Comparison of ENCODE assay signal across 1 cellular context in the genomic region with DNA sequence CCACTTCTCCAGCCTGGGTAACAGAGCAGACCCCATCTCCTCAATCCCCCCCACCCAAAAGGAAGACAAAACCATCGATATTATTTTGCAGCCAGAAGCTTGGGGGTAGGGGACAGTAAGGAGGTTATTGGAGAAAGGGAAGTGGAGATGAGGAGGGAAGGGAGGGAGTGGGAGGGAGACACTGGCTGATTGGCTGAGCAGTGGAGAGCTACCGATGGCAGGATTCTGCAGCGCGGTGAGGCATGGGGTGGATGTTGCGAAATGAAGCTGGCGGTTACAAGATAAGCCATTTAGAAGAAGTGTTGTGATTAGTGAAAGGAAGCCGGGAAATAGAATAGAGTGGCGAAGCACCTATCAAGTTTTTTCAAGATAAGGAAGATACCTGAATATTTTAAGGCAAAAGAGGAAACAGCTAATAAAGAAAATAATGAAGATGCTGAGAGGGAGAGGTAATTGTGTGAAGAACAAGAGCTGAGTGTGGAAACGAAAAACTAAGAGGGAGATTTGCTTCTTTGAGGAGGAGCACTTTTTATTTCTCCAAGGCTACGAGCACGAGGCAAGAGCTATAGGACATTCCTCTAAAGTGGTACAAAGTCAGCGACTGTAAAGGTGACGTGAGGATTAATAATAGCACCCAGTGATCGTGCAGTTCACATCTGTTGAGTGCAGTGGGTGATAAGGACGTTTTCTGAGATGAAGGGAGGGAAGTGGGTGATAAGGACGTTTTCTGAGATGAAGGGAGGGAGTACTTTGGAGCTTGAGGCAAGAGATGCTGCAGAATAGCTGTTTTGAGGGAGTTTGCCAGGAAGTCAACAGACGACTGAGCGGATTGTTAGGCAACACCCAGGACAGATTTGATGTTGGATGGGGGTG.
A peak's percentile ranks its signal among the peaks of the same experiment; 100 is the strongest.
TF ChIP-seq lines count a peak whose summit lies in the region.

No MANE protein-coding gene starts in this region.

TF ChIP-seq in K562, 482 proteins besides CTCF, POLR2A, EP300 and RAD21 (continued from another document and continues in another):
- TF ChIP-seq ZNF79 (CRISPR knock-in tag; IDR thresholded peaks at IDR 0.05; ENCODE audit: low read depth) (no peak; the same call in 1 of the 2 replicates), HNRNPH1 (optimal IDR thresholded peaks at IDR 0.05; ENCODE audit: low read depth, low read length) (no peak), SRSF7 (optimal IDR thresholded peaks at IDR 0.05; ENCODE audit: low read depth, low read length) (no peak), MCM2 (IDR thresholded peaks at IDR 0.05; ENCODE audit: low read depth) (no peak), TCF7 (IDR thresholded peaks at IDR 0.05; ENCODE audit: borderline replicate concordance) (no peak), CEBPB (tag; IDR thresholded peaks at IDR 0.05) (peak; percentile 100), EHMT2 (IDR thresholded peaks at IDR 0.05) (peak; percentile 93), XRCC4 (IDR thresholded peaks at IDR 0.05; ENCODE audit: extremely low read depth, insufficient read depth, insufficient read length) (no peak), CHCHD3 (CRISPR knock-in tag; IDR thresholded peaks at IDR 0.05) (no peak), MAFK (IDR thresholded peaks at IDR 0.05; ENCODE audit: low read length) (0 out of 2 replicates have a peak, but pooled peaks have one; percentile 0), POLR2AphosphoS5 (IDR thresholded peaks at IDR 0.05; ENCODE audit: control insufficient read depth, insufficient read depth, low read depth, low read length) (peak; percentile 70), CXXC5 (CRISPR knock-in tag; IDR thresholded peaks at IDR 0.05) (peak; percentile 78), DDX20 (tag; IDR thresholded peaks at IDR 0.05; ENCODE audit: low read depth) (no peak), SREBF2 (CRISPR knock-in tag; IDR thresholded peaks at IDR 0.05) (no peak), TOE1 (IDR thresholded peaks at IDR 0.05; ENCODE audit: borderline replicate concordance) (peak; percentile 70; the same call in 1 of the 2 replicates), TOE1 (CRISPR knock-in tag; IDR thresholded peaks at IDR 0.05; ENCODE audit: borderline replicate concordance, low read depth) (0 out of 2 replicates have a peak, but pooled peaks have one; percentile 46), TCFL5 (CRISPR knock-in tag; conservative IDR thresholded peaks at IDR 0.05) (no peak), EP400 (IDR thresholded peaks at IDR 0.05) (peak; percentile 74), TRIM24 (IDR thresholded peaks at IDR 0.05) (peak; percentile 98), JUNB (CRISPR knock-in tag; conservative IDR thresholded peaks at IDR 0.05) (no peak), RCOR1 (IDR thresholded peaks at IDR 0.05; ENCODE audit: borderline replicate concordance in 1 of 2, low read depth in 2 of 2, low read length in 2 of 2) (peak; percentile 46 to 97; a peak in 3 of 4 replicates), PHB2 (IDR thresholded peaks at IDR 0.05; ENCODE audit: low read depth) (peak; percentile 17; the same call in 1 of the 2 replicates), MYNN (IDR thresholded peaks at IDR 0.05) (no peak), MYNN (CRISPR knock-in tag; IDR thresholded peaks at IDR 0.05) (no peak), POLR2AphosphoS2 (IDR thresholded peaks at IDR 0.05; ENCODE audit: low read length) (no peak), BACH1 (tag; IDR thresholded peaks at IDR 0.05) (no peak; the same call in 1 of the 2 replicates), ZNF583 (CRISPR knock-in tag; IDR thresholded peaks at IDR 0.05) (no peak), KAT2B (IDR thresholded peaks at IDR 0.05; ENCODE audit: low read depth, low read length) (no peak), MAFF (IDR thresholded peaks at IDR 0.05; ENCODE audit: low read length) (no peak; the same call in 1 of the 2 replicates), RHOXF2B (CRISPR knock-in tag; conservative IDR thresholded peaks at IDR 0.05) (no peak), ADNP (tag; IDR thresholded peaks at IDR 0.05) (peak; percentile 77), MEIS2 (IDR thresholded peaks at IDR 0.05; ENCODE audit: partially characterized antibody) (peak; percentile 73), POLR3G (IDR thresholded peaks at IDR 0.05; ENCODE audit: extremely low read depth, insufficient read length, insufficient replicate concordance) (no peak)
- TF ChIP-seq, protein P1, sequence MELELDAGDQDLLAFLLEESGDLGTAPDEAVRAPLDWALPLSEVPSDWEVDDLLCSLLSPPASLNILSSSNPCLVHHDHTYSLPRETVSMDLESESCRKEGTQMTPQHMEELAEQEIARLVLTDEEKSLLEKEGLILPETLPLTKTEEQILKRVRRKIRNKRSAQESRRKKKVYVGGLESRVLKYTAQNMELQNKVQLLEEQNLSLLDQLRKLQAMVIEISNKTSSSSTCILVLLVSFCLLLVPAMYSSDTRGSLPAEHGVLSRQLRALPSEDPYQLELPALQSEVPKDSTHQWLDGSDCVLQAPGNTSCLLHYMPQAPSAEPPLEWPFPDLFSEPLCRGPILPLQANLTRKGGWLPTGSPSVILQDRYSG (tag; conservative IDR thresholded peaks at IDR 0.05; ENCODE audit: low read depth), result no peak
- TF ChIP-seq, protein P2, sequence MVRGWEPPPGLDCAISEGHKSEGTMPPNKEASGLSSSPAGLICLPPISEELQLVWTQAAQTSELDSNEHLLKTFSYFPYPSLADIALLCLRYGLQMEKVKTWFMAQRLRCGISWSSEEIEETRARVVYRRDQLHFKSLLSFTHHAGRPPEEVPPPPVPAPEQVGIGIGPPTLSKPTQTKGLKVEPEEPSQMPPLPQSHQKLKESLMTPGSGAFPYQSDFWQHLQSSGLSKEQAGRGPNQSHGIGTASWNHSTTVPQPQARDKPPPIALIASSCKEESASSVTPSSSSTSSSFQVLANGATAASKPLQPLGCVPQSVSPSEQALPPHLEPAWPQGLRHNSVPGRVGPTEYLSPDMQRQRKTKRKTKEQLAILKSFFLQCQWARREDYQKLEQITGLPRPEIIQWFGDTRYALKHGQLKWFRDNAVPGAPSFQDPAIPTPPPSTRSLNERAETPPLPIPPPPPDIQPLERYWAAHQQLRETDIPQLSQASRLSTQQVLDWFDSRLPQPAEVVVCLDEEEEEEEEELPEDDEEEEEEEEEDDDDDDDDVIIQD (CRISPR knock-in tag; IDR thresholded peaks at IDR 0.05), result no peak
- TF ChIP-seq, protein P3, sequence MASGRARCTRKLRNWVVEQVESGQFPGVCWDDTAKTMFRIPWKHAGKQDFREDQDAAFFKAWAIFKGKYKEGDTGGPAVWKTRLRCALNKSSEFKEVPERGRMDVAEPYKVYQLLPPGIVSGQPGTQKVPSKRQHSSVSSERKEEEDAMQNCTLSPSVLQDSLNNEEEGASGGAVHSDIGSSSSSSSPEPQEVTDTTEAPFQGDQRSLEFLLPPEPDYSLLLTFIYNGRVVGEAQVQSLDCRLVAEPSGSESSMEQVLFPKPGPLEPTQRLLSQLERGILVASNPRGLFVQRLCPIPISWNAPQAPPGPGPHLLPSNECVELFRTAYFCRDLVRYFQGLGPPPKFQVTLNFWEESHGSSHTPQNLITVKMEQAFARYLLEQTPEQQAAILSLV (tag; IDR thresholded peaks at IDR 0.05), result peak; percentile 97
- TF ChIP-seq, protein P4, sequence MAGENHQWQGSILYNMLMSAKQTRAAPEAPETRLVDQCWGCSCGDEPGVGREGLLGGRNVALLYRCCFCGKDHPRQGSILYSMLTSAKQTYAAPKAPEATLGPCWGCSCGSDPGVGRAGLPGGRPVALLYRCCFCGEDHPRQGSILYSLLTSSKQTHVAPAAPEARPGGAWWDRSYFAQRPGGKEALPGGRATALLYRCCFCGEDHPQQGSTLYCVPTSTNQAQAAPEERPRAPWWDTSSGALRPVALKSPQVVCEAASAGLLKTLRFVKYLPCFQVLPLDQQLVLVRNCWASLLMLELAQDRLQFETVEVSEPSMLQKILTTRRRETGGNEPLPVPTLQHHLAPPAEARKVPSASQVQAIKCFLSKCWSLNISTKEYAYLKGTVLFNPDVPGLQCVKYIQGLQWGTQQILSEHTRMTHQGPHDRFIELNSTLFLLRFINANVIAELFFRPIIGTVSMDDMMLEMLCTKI (IDR thresholded peaks at IDR 0.05; ENCODE audit: partially characterized antibody), result no peak
- TF ChIP-seq, protein P5, sequence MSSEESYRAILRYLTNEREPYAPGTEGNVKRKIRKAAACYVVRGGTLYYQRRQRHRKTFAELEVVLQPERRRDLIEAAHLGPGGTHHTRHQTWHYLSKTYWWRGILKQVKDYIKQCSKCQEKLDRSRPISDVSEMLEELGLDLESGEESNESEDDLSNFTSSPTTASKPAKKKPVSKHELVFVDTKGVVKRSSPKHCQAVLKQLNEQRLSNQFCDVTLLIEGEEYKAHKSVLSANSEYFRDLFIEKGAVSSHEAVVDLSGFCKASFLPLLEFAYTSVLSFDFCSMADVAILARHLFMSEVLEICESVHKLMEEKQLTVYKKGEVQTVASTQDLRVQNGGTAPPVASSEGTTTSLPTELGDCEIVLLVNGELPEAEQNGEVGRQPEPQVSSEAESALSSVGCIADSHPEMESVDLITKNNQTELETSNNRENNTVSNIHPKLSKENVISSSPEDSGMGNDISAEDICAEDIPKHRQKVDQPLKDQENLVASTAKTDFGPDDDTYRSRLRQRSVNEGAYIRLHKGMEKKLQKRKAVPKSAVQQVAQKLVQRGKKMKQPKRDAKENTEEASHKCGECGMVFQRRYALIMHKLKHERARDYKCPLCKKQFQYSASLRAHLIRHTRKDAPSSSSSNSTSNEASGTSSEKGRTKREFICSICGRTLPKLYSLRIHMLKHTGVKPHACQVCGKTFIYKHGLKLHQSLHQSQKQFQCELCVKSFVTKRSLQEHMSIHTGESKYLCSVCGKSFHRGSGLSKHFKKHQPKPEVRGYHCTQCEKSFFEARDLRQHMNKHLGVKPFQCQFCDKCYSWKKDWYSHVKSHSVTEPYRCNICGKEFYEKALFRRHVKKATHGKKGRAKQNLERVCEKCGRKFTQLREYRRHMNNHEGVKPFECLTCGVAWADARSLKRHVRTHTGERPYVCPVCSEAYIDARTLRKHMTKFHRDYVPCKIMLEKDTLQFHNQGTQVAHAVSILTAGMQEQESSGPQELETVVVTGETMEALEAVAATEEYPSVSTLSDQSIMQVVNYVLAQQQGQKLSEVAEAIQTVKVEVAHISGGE (CRISPR knock-in tag; IDR thresholded peaks at IDR 0.05), result 0 out of 6 replicates have a peak, but pooled peaks of 1 of the 3 experiments have one; percentile 40
- TF ChIP-seq, protein P6, sequence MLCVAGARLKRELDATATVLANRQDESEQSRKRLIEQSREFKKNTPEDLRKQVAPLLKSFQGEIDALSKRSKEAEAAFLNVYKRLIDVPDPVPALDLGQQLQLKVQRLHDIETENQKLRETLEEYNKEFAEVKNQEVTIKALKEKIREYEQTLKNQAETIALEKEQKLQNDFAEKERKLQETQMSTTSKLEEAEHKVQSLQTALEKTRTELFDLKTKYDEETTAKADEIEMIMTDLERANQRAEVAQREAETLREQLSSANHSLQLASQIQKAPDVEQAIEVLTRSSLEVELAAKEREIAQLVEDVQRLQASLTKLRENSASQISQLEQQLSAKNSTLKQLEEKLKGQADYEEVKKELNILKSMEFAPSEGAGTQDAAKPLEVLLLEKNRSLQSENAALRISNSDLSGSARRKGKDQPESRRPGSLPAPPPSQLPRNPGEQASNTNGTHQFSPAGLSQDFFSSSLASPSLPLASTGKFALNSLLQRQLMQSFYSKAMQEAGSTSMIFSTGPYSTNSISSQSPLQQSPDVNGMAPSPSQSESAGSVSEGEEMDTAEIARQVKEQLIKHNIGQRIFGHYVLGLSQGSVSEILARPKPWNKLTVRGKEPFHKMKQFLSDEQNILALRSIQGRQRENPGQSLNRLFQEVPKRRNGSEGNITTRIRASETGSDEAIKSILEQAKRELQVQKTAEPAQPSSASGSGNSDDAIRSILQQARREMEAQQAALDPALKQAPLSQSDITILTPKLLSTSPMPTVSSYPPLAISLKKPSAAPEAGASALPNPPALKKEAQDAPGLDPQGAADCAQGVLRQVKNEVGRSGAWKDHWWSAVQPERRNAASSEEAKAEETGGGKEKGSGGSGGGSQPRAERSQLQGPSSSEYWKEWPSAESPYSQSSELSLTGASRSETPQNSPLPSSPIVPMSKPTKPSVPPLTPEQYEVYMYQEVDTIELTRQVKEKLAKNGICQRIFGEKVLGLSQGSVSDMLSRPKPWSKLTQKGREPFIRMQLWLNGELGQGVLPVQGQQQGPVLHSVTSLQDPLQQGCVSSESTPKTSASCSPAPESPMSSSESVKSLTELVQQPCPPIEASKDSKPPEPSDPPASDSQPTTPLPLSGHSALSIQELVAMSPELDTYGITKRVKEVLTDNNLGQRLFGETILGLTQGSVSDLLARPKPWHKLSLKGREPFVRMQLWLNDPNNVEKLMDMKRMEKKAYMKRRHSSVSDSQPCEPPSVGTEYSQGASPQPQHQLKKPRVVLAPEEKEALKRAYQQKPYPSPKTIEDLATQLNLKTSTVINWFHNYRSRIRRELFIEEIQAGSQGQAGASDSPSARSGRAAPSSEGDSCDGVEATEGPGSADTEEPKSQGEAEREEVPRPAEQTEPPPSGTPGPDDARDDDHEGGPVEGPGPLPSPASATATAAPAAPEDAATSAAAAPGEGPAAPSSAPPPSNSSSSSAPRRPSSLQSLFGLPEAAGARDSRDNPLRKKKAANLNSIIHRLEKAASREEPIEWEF (CRISPR knock-in tag; IDR thresholded peaks at IDR 0.05), result no peak
- TF ChIP-seq, protein P7, sequence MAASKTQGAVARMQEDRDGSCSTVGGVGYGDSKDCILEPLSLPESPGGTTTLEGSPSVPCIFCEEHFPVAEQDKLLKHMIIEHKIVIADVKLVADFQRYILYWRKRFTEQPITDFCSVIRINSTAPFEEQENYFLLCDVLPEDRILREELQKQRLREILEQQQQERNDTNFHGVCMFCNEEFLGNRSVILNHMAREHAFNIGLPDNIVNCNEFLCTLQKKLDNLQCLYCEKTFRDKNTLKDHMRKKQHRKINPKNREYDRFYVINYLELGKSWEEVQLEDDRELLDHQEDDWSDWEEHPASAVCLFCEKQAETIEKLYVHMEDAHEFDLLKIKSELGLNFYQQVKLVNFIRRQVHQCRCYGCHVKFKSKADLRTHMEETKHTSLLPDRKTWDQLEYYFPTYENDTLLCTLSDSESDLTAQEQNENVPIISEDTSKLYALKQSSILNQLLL (CRISPR knock-in tag; IDR thresholded peaks at IDR 0.05; ENCODE audit: borderline replicate concordance), result no peak
- TF ChIP-seq, protein P8, sequence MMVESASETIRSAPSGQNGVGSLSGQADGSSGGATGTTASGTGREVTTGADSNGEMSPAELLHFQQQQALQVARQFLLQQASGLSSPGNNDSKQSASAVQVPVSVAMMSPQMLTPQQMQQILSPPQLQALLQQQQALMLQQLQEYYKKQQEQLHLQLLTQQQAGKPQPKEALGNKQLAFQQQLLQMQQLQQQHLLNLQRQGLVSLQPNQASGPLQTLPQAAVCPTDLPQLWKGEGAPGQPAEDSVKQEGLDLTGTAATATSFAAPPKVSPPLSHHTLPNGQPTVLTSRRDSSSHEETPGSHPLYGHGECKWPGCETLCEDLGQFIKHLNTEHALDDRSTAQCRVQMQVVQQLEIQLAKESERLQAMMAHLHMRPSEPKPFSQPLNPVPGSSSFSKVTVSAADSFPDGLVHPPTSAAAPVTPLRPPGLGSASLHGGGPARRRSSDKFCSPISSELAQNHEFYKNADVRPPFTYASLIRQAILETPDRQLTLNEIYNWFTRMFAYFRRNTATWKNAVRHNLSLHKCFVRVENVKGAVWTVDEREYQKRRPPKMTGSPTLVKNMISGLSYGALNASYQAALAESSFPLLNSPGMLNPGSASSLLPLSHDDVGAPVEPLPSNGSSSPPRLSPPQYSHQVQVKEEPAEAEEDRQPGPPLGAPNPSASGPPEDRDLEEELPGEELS (CRISPR knock-in tag; IDR thresholded peaks at IDR 0.05; ENCODE audit: borderline replicate concordance), result no peak
- TF ChIP-seq, protein P9, sequence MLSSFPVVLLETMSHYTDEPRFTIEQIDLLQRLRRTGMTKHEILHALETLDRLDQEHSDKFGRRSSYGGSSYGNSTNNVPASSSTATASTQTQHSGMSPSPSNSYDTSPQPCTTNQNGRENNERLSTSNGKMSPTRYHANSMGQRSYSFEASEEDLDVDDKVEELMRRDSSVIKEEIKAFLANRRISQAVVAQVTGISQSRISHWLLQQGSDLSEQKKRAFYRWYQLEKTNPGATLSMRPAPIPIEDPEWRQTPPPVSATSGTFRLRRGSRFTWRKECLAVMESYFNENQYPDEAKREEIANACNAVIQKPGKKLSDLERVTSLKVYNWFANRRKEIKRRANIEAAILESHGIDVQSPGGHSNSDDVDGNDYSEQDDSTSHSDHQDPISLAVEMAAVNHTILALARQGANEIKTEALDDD (IDR thresholded peaks at IDR 0.05), result no peak
